ENCODE assay signal across 21 cellular contexts in genomic region chr11:118006153-118006534, GRCh38. TPM values are rescaled to one million over a fixed set of nuclear protein-coding genes. Genes with fewer than 3 reads are reported as not detected.
A peak's percentile ranks its signal among the peaks of the same experiment; 100 is the strongest.
DNase-seq lines count a peak whose midpoint lies in the region; ATAC-seq, FAIRE-seq and TF ChIP-seq lines count a peak whose summit lies in the region.
"Had no signal": no experiment of that assay in that cellular context is flagged by ENCODE, and none has a peak within 500 bp of the region (broad histone marks: within the 10 kb centered on the region; RNA-seq: fewer than 3 reads in every experiment).

No MANE protein-coding gene starts in this region.

- DNase-seq in CD14-positive monocyte (ENCODE audit: low spot score) (no peak), activated B cell treated with CpG ODN at 0.5 μM for 24 hours (no peak), memory B cell (ENCODE audit: low spot score in 2 of 2) (no peak), frontal cortex (ENCODE audit: low spot score in 2 of 2) (no peak), activated gamma-delta T cell (lab: John Stamatoyannopoulos, UW) (no peak)
- DNase-seq: activated CD8-positive, alpha-beta memory T cell treated with anti-CD3 and anti-CD28 coated beads, Interleukin-2, amount 50 U/mL, for 48 hours; C1 segment of cervical spinal cord; cerebellar nuclear complex; DMS79; KBM-7; left colon; NCI-H1092; NCI-H69; upper lobe of right lung; WERI-Rb-1 had no signal

- H3K4me1 ChIP-seq in DOHH2 (ENCODE audit: control insufficient read depth, low read length) = peaks cover 99% of the 10 kb centered on the region
- H3K4me1 ChIP-seq: parathyroid adenoma had no signal

- H4K20me1 ChIP-seq in DOHH2 (ENCODE audit: control insufficient read depth, insufficient read depth, low read depth, low read length) = no peaks in the 10 kb centered on the region

- no peak for FAIRE-seq in frontal cortex (lab: Jason Lieb, UNC)

- TF ChIP-seq CTCF in CD14-positive monocyte (IDR thresholded peaks at IDR 0.05) = no peak
- no peak for TF ChIP-seq CTCF in DOHH2 (IDR thresholded peaks at IDR 0.05; ENCODE audit: low read depth, low read length, poor library complexity, severe bottlenecking)
- TF ChIP-seq CTCF in activated B cell treated with CpG ODN at 0.5 μM for 24 hours (IDR thresholded peaks at IDR 0.05) = no peak

- H3K27ac Mint-ChIP-seq in CD14-positive monocyte (peak overlapping the region in 6 of 7 donors; percentile 76 to 98 (median 90)), activated B cell treated with CpG ODN at 0.5 μM for 24 hours (peak overlapping the region; percentile 98), memory B cell (peak overlapping the region; percentile 99)
- H3K27ac Mint-ChIP-seq in activated T-helper 17 cell treated with anti-CD3 and anti-CD28 coated beads, Interleukin-2, amount 50 U/mL, for 72 hours = no peak overlapping the region

- peaks cover 18% of the 10 kb centered on the region for H3K36me3 ChIP-seq in DOHH2 (ENCODE audit: control insufficient read depth, low read length)
- H3K36me3 ChIP-seq: upper lobe of right lung, WERI-Rb-1 had no signal

- peak overlapping the region; percentile 99 for H3K27ac ChIP-seq in DOHH2 (ENCODE audit: low read depth, low read length)
- H3K27ac ChIP-seq: parathyroid adenoma, WERI-Rb-1 had no signal

- peaks cover 100% of the 10 kb centered on the region for H3K4me1 Mint-ChIP-seq in CD14-positive monocyte
- H3K4me1 Mint-ChIP-seq in activated B cell treated with CpG ODN at 0.5 μM for 24 hours = peaks cover 100% of the 10 kb centered on the region
- H3K4me1 Mint-ChIP-seq in memory B cell = peaks cover 83% of the 10 kb centered on the region
- H3K4me1 Mint-ChIP-seq in activated T-helper 17 cell treated with anti-CD3 and anti-CD28 coated beads, Interleukin-2, amount 50 U/mL, for 72 hours = peaks cover 54% of the 10 kb centered on the region

- no peak for ATAC-seq in activated B cell treated with CpG ODN at 0.5 μM for 24 hours (ENCODE audit: low read depth)
- no peak for ATAC-seq in memory B cell (ENCODE audit: low read depth)
- ATAC-seq in activated T-helper 17 cell treated with anti-CD3 and anti-CD28 coated beads, Interleukin-2, amount 50 U/mL, for 72 hours (replicated peaks) = no peak
- ATAC-seq in activated CD4-positive, CD25-positive, alpha-beta regulatory T cell treated with anti-CD3 and anti-CD28 coated beads, Interleukin-2, amount 50 U/mL, for 24 hours = no peak
- ATAC-seq: left colon, upper lobe of right lung had no signal

- peak overlapping the region; percentile 65 for H3K4me3 ChIP-seq in DOHH2 (ENCODE audit: low read length)
- H3K4me3 ChIP-seq: smooth muscle cell, upper lobe of right lung had no signal

- H3K27me3 ChIP-seq in DOHH2 (ENCODE audit: control insufficient read depth, low read length) = no peaks in the 10 kb centered on the region
- H3K27me3 ChIP-seq: upper lobe of right lung had no signal

- H3K79me2 ChIP-seq in DOHH2 (ENCODE audit: control insufficient read depth, low read length) = 0 out of 2 replicates have a peak, but pooled peaks cover 3% of the 10 kb centered on the region
- H3K79me2 ChIP-seq: parathyroid adenoma had no signal

- no peaks in the 10 kb centered on the region for H3K9me3 ChIP-seq in DOHH2 (ENCODE audit: control insufficient read depth, insufficient read depth, low read length)
- H3K9me3 ChIP-seq: upper lobe of right lung had no signal

- no peaks in the 10 kb centered on the region for H3K9me2 ChIP-seq in DOHH2 (replicated peaks; ENCODE audit: control insufficient read depth, low read length)

- H3K36me3 Mint-ChIP-seq in CD14-positive monocyte (peaks cover 9 to 18% of the 10 kb centered on the region in 2 donors), activated B cell treated with CpG ODN at 0.5 μM for 24 hours (ENCODE audit: low read depth) (peaks cover 17% of the 10 kb centered on the region), memory B cell (peaks cover 3% of the 10 kb centered on the region)
- H3K36me3 Mint-ChIP-seq in activated T-helper 17 cell treated with anti-CD3 and anti-CD28 coated beads, Interleukin-2, amount 50 U/mL, for 72 hours (ENCODE audit: low read depth) = peaks cover 11% of the 10 kb centered on the region

- POLR2A ChIA-PET in activated B cell treated with CpG ODN at 0.5 μM for 24 hours (lab: Charles Lee) = interaction anchor here (0.6 to 41.6 kb wide), 7 partner anchors 10 to 190 kb away, joined by 4 to 1422 read pairs (median 90); partner anchors contain the start of gene IL10RA

- no peaks in the 10 kb centered on the region for H3K27me3 Mint-ChIP-seq in CD14-positive monocyte (ENCODE audit: low read depth in 3 of 3)
- H3K27me3 Mint-ChIP-seq in activated B cell treated with CpG ODN at 0.5 μM for 24 hours = no peaks in the 10 kb centered on the region
- H3K27me3 Mint-ChIP-seq in memory B cell = no peaks in the 10 kb centered on the region
- H3K27me3 Mint-ChIP-seq in activated T-helper 17 cell treated with anti-CD3 and anti-CD28 coated beads, Interleukin-2, amount 50 U/mL, for 72 hours = no peaks in the 10 kb centered on the region

- intact Hi-C loops in CD14-positive monocyte (cut with micrococcal nuclease) (no loop called here), activated B cell treated with CpG ODN at 0.5 μM for 24 hours (cut with micrococcal nuclease) (no loop called here)

- H3K4me2 ChIP-seq in DOHH2 (ENCODE audit: low read length) = peak overlapping the region; percentile 73
- H3K4me2 ChIP-seq: smooth muscle cell had no signal

- H3K9me3 Mint-ChIP-seq in CD14-positive monocyte = peaks cover 3 to 12% (median 6%) of the 10 kb centered on the region in 7 donors
- H3K9me3 Mint-ChIP-seq in activated B cell treated with CpG ODN at 0.5 μM for 24 hours = peaks cover 4% of the 10 kb centered on the region
- peaks cover 2% of the 10 kb centered on the region for H3K9me3 Mint-ChIP-seq in memory B cell
- H3K9me3 Mint-ChIP-seq in activated T-helper 17 cell treated with anti-CD3 and anti-CD28 coated beads, Interleukin-2, amount 50 U/mL, for 72 hours = peaks cover 7% of the 10 kb centered on the region

- H3K4me3 Mint-ChIP-seq in CD14-positive monocyte = peak overlapping the region in 1 of 2 donors; percentile 51
- H3K4me3 Mint-ChIP-seq in activated B cell treated with CpG ODN at 0.5 μM for 24 hours = peak overlapping the region; percentile 46
- H3K4me3 Mint-ChIP-seq in memory B cell = peak overlapping the region; percentile 18
- no peak overlapping the region for H3K4me3 Mint-ChIP-seq in activated T-helper 17 cell treated with anti-CD3 and anti-CD28 coated beads, Interleukin-2, amount 50 U/mL, for 72 hours

- H3F3A ChIP-seq in DOHH2 (ENCODE audit: control insufficient read depth, insufficient read depth) = peaks cover 53% of the 10 kb centered on the region

- CTCF ChIA-PET in activated B cell treated with CpG ODN at 0.5 μM for 24 hours (lab: Charles Lee) = interaction anchor here (0.7 to 4.1 kb wide), 6 partner anchors 10 to 189 kb away, joined by 3 to 18 read pairs (median 7); no protein-coding TSS in a partner anchor

RNA-seq across cellular contexts. Expression of gene IL10RA, which starts 19.9 kb away (rescaled TPM):
- polyA plus RNA-seq in CD14-positive monocyte = 100 to 1,000 TPM; 152 to 226 TPM
- total RNA-seq in activated B cell treated with CpG ODN at 0.5 μM for 24 hours (303 and 350 TPM in 2 replicates), frontal cortex (2.0 TPM)
- total RNA-seq in activated T-helper 17 cell treated with anti-CD3 and anti-CD28 coated beads, Interleukin-2, amount 50 U/mL, for 72 hours = 100 to 1,000 TPM in 1 of 2 donors, 10 to 100 TPM in 1; 63.0 to 108 TPM
- total RNA-seq: fibroblast of villous mesenchyme had no signal

Comparison
In these comparisons a context has a peak if more than half of its experiments do, and no peak if none do; other contexts are left out.
1. RNA of gene IL10RA, which starts 19.9 kb away (total RNA-seq): 303 to 350 TPM in activated B cell treated with CpG ODN at 0.5 μM for 24 hours and 63.0 to 108 TPM in activated T-helper 17 cell treated with anti-CD3 and anti-CD28 coated beads, Interleukin-2, amount 50 U/mL, for 72 hours; 2.0 TPM in frontal cortex (single experiment); every median in the first group is over 10 times any median in the second.